ENCODE assay signal across 8 cellular contexts in the genomic region with DNA sequence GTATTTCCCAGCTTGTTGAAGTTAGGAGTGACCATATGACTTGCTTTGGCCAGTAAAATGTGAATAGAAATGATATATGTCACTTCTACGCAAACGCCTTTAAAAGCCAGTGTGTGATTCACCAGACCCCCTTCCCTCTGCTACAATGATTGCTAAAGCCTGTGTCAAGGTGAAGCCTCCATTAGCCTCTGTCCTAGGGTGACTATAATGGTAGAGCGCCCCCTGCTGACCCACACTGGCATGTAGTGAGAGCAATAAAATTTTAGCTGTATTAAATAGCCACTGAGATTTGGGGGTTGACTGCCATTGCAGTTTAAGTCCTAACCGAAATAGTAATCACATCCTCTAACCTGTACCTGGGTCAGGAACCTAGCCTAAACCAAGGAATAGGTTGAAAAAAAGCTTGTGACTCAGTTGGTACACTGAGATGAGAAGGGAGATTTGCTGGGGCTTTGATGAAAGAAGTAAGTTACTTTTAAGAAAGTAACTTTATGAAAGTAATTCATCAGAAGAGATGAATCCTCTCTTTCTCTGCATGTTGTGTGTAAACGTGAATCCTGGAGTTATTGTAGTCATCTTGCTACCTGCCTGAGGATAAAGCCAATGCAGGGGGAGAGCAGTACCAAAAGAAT. TPM values are rescaled to one million over a fixed set of nuclear protein-coding genes. Genes with fewer than 3 reads are reported as not detected.
A peak's percentile ranks its signal among the peaks of the same experiment; 100 is the strongest.
DNase-seq lines count a peak whose midpoint lies in the region; ATAC-seq and TF ChIP-seq lines count a peak whose summit lies in the region.

No MANE protein-coding gene starts in this region.

- CTCF ChIA-PET in activated CD4-positive, alpha-beta memory T cell treated with anti-CD3 and anti-CD28 coated beads, Interleukin-2, amount 10 ng/mL, durations not matched to agents 7 days and 5 days (lab: Charles Lee), result interaction anchor here (0.6 to 3.6 kb wide), 29 partner anchors 10 to 378 kb away, joined by 3 to 32 read pairs (median 4); partner anchors contain the start of gene NDUFB4

- no peaks in the 10 kb centered on the region for H3K27me3 Mint-ChIP-seq in activated CD4-positive, alpha-beta memory T cell treated with anti-CD3 and anti-CD28 coated beads, Interleukin-2, amount 10 ng/mL, durations not matched to agents 7 days and 5 days
- no peaks in the 10 kb centered on the region for H3K27me3 Mint-ChIP-seq in endodermal cell (ENCODE audit: insufficient read depth)

- H3K36me3 Mint-ChIP-seq in activated CD4-positive, alpha-beta memory T cell treated with anti-CD3 and anti-CD28 coated beads, Interleukin-2, amount 10 ng/mL, durations not matched to agents 7 days and 5 days (ENCODE audit: low read depth), result no peaks in the 10 kb centered on the region
- no peaks in the 10 kb centered on the region for H3K36me3 Mint-ChIP-seq in endodermal cell (ENCODE audit: low read depth)

- no peaks in the 10 kb centered on the region for H3K27me3 ChIP-seq in endodermal cell (ENCODE audit: control insufficient read depth, insufficient read depth, low read length, poor library complexity, severe bottlenecking)

- 46 to 60% methylated on average over 1 to 5 of the region's 5 CpGs for WGBS in endodermal cell (ENCODE audit: insufficient coverage in 1 of 2, insufficient read length in 1 of 2), 2 experiments

- peak; percentile 13 for DNase-seq in GM19238 (ENCODE audit: insufficient read length, low spot score)
- peak; percentile 18 for DNase-seq in NCI-H774 (lab: John Stamatoyannopoulos, UW)
- peak; percentile 85 for DNase-seq in activated CD4-positive, alpha-beta memory T cell treated with anti-CD3 and anti-CD28 coated beads, Interleukin-2, amount 10 ng/mL, durations not matched to agents 7 days and 5 days
- DNase-seq in endodermal cell, result peak; percentile 96
- peak; percentile 82 for DNase-seq in myocyte (ENCODE audit: low read depth)
- peak; percentile 53 to 82 for DNase-seq in stimulated activated CD8-positive, alpha-beta memory T cell treated with anti-CD3 and anti-CD28 coated beads, Interleukin-7, amount 100 ng/mL, for 1 hour (ENCODE audit: low read depth in 2 of 2)

- no peak overlapping the region for H3K27ac Mint-ChIP-seq in activated CD4-positive, alpha-beta memory T cell treated with anti-CD3 and anti-CD28 coated beads, Interleukin-2, amount 10 ng/mL, durations not matched to agents 7 days and 5 days
- H3K27ac Mint-ChIP-seq in endodermal cell, result no peak overlapping the region

- H3K9me3 Mint-ChIP-seq in activated CD4-positive, alpha-beta memory T cell treated with anti-CD3 and anti-CD28 coated beads, Interleukin-2, amount 10 ng/mL, durations not matched to agents 7 days and 5 days, result no peaks in the 10 kb centered on the region
- H3K9me3 Mint-ChIP-seq in endodermal cell, result no peaks in the 10 kb centered on the region

- H3K4me1 Mint-ChIP-seq in activated CD4-positive, alpha-beta memory T cell treated with anti-CD3 and anti-CD28 coated beads, Interleukin-2, amount 10 ng/mL, durations not matched to agents 7 days and 5 days, result no peaks in the 10 kb centered on the region
- peaks cover 2% of the 10 kb centered on the region for H3K4me1 Mint-ChIP-seq in endodermal cell

- ATAC-seq in HG03280 (IDR thresholded peaks at IDR 0.05; ENCODE audit: unreplicated experiment), result peak; percentile 97

- no peak overlapping the region for H3K4me3 Mint-ChIP-seq in activated CD4-positive, alpha-beta memory T cell treated with anti-CD3 and anti-CD28 coated beads, Interleukin-2, amount 10 ng/mL, durations not matched to agents 7 days and 5 days
- H3K4me3 Mint-ChIP-seq in endodermal cell, result no peak overlapping the region

- no peaks in the 10 kb centered on the region for H3K36me3 ChIP-seq in endodermal cell (ENCODE audit: control insufficient read depth, insufficient read depth, low read length)

- no peak overlapping the region for H3K4me3 ChIP-seq in endodermal cell (ENCODE audit: low read length)

- no peaks in the 10 kb centered on the region for H3K4me1 ChIP-seq in endodermal cell (ENCODE audit: control insufficient read depth, insufficient read depth, low read length)

- H3K27ac ChIP-seq in C4-2B (no peak overlapping the region), endodermal cell (ENCODE audit: low read depth, low read length) (no peak overlapping the region)

- POLR2A ChIA-PET in activated CD4-positive, alpha-beta memory T cell treated with anti-CD3 and anti-CD28 coated beads, Interleukin-2, amount 10 ng/mL, durations not matched to agents 7 days and 5 days (lab: Charles Lee), result interaction anchor here (0.7 to 1.1 kb wide), 3 partner anchors 52 to 228 kb away, joined by 3 to 6 read pairs (median 5); partner anchors contain the start of genes GTF2E1, NDUFB4 and RABL3

- no peak overlapping the region for H3K9ac ChIP-seq in endodermal cell (ENCODE audit: extremely low read depth, low read length, poor library complexity, severe bottlenecking)

- no peaks in the 10 kb centered on the region for H3K9me3 ChIP-seq in endodermal cell (ENCODE audit: control insufficient read depth, low read length)

- TF ChIP-seq CTCF in C4-2B (conservative IDR thresholded peaks at IDR 0.05) (peak; percentile 64), endodermal cell (conservative IDR thresholded peaks at IDR 0.05) (peak; percentile 94)

RNA-seq across cellular contexts. Expression of gene GTF2E1, which starts 52.6 kb away (rescaled TPM):
- total RNA-seq in activated CD4-positive, alpha-beta memory T cell treated with anti-CD3 and anti-CD28 coated beads, Interleukin-2, amount 10 ng/mL, durations not matched to agents 7 days and 5 days, result 10 to 100 TPM; 28.7 to 34.5 TPM
- total RNA-seq in endodermal cell, result 10 to 100 TPM; 42.6 to 51.1 TPM
- 27.9 TPM for polyA plus RNA-seq in endodermal cell (2013, experiment 1 of 2)
- 27.2 TPM for polyA plus RNA-seq in endodermal cell (2013, experiment 2 of 2)
- 21.5 and 21.9 TPM in 2 replicates for total RNA-seq in myocyte
- 8.9 TPM for polyA plus RNA-seq in myocyte (2012)

RNA-seq across cellular contexts. Expression of gene RABL3, which starts 52.8 kb away (rescaled TPM):
- total RNA-seq in activated CD4-positive, alpha-beta memory T cell treated with anti-CD3 and anti-CD28 coated beads, Interleukin-2, amount 10 ng/mL, durations not matched to agents 7 days and 5 days, result 10 to 100 TPM; 22.3 to 24.7 TPM
- 10 to 100 TPM; 19.6 to 23.0 TPM for total RNA-seq in endodermal cell
- 16.7 TPM for polyA plus RNA-seq in endodermal cell (2013, experiment 1 of 2)
- 14.5 TPM for polyA plus RNA-seq in endodermal cell (2013, experiment 2 of 2)
- 15.3 and 16.8 TPM in 2 replicates for total RNA-seq in myocyte
- 9.9 TPM for polyA plus RNA-seq in myocyte (2012)

Comparison
In these comparisons a context has a peak if more than half of its experiments do, and no peak if none do; other contexts are left out.
1. DNase-seq: peak in every context shown above with its lines; median percentile 96 in endodermal cell; 85 in activated CD4-positive, alpha-beta memory T cell treated with anti-CD3 and anti-CD28 coated beads, Interleukin-2, amount 10 ng/mL, durations not matched to agents 7 days and 5 days; 82 in myocyte; 68 in stimulated activated CD8-positive, alpha-beta memory T cell treated with anti-CD3 and anti-CD28 coated beads, Interleukin-7, amount 100 ng/mL, for 1 hour; 18 in NCI-H774; 13 in GM19238.